Comparison of ENCODE assay signal across 1 cellular context in genomic region chr19:40718774-40719391, GRCh38.
A peak's percentile ranks its signal among the peaks of the same experiment; 100 is the strongest.
TF ChIP-seq lines count a peak whose summit lies in the region.

No MANE protein-coding gene starts in this region.

TF ChIP-seq in HepG2, 621 proteins besides CTCF, POLR2A, EP300 and RAD21 (continued from another document):
- TF ChIP-seq SIX4 (CRISPR knock-in tag; IDR thresholded peaks at IDR 0.05) (peak; percentile 91), SP4 (CRISPR knock-in tag; IDR thresholded peaks at IDR 0.05) (peak; percentile 61), ZNF235 (CRISPR knock-in tag; IDR thresholded peaks at IDR 0.05; ENCODE audit: borderline replicate concordance) (0 out of 2 replicates have a peak, but pooled peaks have one; percentile 12), ZSCAN31 (CRISPR knock-in tag; IDR thresholded peaks at IDR 0.05; ENCODE audit: low read depth) (peak; percentile 65; the same call in 1 of the 2 replicates), RXRB (CRISPR knock-in tag; IDR thresholded peaks at IDR 0.05; ENCODE audit: borderline replicate concordance) (peak; percentile 65; the same call in 1 of the 2 replicates), POGZ (CRISPR knock-in tag; IDR thresholded peaks at IDR 0.05) (peak; percentile 40; the same call in 1 of the 2 replicates), ZNF101 (CRISPR knock-in tag; IDR thresholded peaks at IDR 0.05; ENCODE audit: borderline replicate concordance, low read depth) (0 out of 2 replicates have a peak, but pooled peaks have one; percentile 25), TEAD2 (CRISPR knock-in tag; IDR thresholded peaks at IDR 0.05) (no peak), NRL (CRISPR knock-in tag; IDR thresholded peaks at IDR 0.05; ENCODE audit: borderline replicate concordance) (no peak), ZNF777 (CRISPR knock-in tag; IDR thresholded peaks at IDR 0.05) (peak; percentile 59), SIX1 (CRISPR knock-in tag; IDR thresholded peaks at IDR 0.05; ENCODE audit: borderline replicate concordance) (peak; percentile 67; the same call in 1 of the 2 replicates), SMARCC2 (IDR thresholded peaks at IDR 0.05) (no peak), UBTF (CRISPR knock-in tag; IDR thresholded peaks at IDR 0.05) (peak; percentile 87), IRF1 (CRISPR knock-in tag; IDR thresholded peaks at IDR 0.05; ENCODE audit: low read depth) (no peak), HHEX (CRISPR knock-in tag; IDR thresholded peaks at IDR 0.05) (no peak), GATA4 (IDR thresholded peaks at IDR 0.05; ENCODE audit: borderline replicate concordance, low read depth) (no peak; the same call in 1 of the 2 replicates), ZFP36 (IDR thresholded peaks at IDR 0.05; ENCODE audit: borderline replicate concordance, low read depth, low read length, partially characterized antibody) (no peak), ZNF543 (CRISPR knock-in tag; IDR thresholded peaks at IDR 0.05) (peak; percentile 92; the same call in 1 of the 2 replicates), XBP1 (CRISPR knock-in tag; IDR thresholded peaks at IDR 0.05) (no peak), DMAP1 (CRISPR knock-in tag; IDR thresholded peaks at IDR 0.05) (peak; percentile 85; the same call in 1 of the 2 replicates)
- TF ChIP-seq, protein P1, sequence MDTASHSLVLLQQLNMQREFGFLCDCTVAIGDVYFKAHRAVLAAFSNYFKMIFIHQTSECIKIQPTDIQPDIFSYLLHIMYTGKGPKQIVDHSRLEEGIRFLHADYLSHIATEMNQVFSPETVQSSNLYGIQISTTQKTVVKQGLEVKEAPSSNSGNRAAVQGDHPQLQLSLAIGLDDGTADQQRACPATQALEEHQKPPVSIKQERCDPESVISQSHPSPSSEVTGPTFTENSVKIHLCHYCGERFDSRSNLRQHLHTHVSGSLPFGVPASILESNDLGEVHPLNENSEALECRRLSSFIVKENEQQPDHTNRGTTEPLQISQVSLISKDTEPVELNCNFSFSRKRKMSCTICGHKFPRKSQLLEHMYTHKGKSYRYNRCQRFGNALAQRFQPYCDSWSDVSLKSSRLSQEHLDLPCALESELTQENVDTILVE (CRISPR knock-in tag; IDR thresholded peaks at IDR 0.05) = peak; percentile 26; the same call in 1 of the 2 replicates
- TF ChIP-seq, protein P2, sequence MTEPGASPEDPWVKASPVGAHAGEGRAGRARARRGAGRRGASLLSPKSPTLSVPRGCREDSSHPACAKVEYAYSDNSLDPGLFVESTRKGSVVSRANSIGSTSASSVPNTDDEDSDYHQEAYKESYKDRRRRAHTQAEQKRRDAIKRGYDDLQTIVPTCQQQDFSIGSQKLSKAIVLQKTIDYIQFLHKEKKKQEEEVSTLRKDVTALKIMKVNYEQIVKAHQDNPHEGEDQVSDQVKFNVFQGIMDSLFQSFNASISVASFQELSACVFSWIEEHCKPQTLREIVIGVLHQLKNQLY (CRISPR knock-in tag; IDR thresholded peaks at IDR 0.05) = peak; percentile 29; the same call in 1 of the 2 replicates
- TF ChIP-seq, protein P3, sequence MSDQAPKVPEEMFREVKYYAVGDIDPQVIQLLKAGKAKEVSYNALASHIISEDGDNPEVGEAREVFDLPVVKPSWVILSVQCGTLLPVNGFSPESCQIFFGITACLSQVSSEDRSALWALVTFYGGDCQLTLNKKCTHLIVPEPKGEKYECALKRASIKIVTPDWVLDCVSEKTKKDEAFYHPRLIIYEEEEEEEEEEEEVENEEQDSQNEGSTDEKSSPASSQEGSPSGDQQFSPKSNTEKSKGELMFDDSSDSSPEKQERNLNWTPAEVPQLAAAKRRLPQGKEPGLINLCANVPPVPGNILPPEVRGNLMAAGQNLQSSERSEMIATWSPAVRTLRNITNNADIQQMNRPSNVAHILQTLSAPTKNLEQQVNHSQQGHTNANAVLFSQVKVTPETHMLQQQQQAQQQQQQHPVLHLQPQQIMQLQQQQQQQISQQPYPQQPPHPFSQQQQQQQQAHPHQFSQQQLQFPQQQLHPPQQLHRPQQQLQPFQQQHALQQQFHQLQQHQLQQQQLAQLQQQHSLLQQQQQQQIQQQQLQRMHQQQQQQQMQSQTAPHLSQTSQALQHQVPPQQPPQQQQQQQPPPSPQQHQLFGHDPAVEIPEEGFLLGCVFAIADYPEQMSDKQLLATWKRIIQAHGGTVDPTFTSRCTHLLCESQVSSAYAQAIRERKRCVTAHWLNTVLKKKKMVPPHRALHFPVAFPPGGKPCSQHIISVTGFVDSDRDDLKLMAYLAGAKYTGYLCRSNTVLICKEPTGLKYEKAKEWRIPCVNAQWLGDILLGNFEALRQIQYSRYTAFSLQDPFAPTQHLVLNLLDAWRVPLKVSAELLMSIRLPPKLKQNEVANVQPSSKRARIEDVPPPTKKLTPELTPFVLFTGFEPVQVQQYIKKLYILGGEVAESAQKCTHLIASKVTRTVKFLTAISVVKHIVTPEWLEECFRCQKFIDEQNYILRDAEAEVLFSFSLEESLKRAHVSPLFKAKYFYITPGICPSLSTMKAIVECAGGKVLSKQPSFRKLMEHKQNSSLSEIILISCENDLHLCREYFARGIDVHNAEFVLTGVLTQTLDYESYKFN (CRISPR knock-in tag; conservative IDR thresholded peaks at IDR 0.05) = peak; percentile 94
- TF ChIP-seq, protein P4, sequence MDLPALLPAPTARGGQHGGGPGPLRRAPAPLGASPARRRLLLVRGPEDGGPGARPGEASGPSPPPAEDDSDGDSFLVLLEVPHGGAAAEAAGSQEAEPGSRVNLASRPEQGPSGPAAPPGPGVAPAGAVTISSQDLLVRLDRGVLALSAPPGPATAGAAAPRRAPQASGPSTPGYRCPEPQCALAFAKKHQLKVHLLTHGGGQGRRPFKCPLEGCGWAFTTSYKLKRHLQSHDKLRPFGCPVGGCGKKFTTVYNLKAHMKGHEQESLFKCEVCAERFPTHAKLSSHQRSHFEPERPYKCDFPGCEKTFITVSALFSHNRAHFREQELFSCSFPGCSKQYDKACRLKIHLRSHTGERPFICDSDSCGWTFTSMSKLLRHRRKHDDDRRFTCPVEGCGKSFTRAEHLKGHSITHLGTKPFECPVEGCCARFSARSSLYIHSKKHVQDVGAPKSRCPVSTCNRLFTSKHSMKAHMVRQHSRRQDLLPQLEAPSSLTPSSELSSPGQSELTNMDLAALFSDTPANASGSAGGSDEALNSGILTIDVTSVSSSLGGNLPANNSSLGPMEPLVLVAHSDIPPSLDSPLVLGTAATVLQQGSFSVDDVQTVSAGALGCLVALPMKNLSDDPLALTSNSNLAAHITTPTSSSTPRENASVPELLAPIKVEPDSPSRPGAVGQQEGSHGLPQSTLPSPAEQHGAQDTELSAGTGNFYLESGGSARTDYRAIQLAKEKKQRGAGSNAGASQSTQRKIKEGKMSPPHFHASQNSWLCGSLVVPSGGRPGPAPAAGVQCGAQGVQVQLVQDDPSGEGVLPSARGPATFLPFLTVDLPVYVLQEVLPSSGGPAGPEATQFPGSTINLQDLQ (CRISPR knock-in tag; IDR thresholded peaks at IDR 0.05) = 0 out of 2 replicates have a peak, but pooled peaks have one; percentile 34
- TF ChIP-seq, protein P5, sequence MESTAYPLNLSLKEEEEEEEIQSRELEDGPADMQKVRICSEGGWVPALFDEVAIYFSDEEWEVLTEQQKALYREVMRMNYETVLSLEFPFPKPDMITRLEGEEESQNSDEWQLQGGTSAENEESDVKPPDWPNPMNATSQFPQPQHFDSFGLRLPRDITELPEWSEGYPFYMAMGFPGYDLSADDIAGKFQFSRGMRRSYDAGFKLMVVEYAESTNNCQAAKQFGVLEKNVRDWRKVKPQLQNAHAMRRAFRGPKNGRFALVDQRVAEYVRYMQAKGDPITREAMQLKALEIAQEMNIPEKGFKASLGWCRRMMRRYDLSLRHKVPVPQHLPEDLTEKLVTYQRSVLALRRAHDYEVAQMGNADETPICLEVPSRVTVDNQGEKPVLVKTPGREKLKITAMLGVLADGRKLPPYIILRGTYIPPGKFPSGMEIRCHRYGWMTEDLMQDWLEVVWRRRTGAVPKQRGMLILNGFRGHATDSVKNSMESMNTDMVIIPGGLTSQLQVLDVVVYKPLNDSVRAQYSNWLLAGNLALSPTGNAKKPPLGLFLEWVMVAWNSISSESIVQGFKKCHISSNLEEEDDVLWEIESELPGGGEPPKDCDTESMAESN (CRISPR knock-in tag; conservative IDR thresholded peaks at IDR 0.05) = 0 out of 2 replicates have a peak, but pooled peaks have one; percentile 20
